8 cellular contexts compared by ENCODE assay signal in genomic region chrX:47233333-47234113, GRCh38. TPM values are rescaled to one million over a fixed set of nuclear protein-coding genes. Genes with fewer than 3 reads are reported as not detected.
A peak's percentile ranks its signal among the peaks of the same experiment; 100 is the strongest.
DNase-seq lines count a peak whose midpoint lies in the region; ATAC-seq and TF ChIP-seq lines count a peak whose summit lies in the region.

No MANE protein-coding gene starts in this region.

- H3K9me3 Mint-ChIP-seq in activated CD4-positive, alpha-beta T cell treated with anti-CD3 and anti-CD28 coated beads, Interleukin-2, amount 10 ng/mL, durations not matched to agents 7 days and 5 days = no peaks in the 10 kb centered on the region

- no peaks in the 10 kb centered on the region for H3K9me3 ChIP-seq in left lung

- peaks cover 16% of the 10 kb centered on the region for H3K36me3 Mint-ChIP-seq in activated CD4-positive, alpha-beta T cell treated with anti-CD3 and anti-CD28 coated beads, Interleukin-2, amount 10 ng/mL, durations not matched to agents 7 days and 5 days (ENCODE audit: low read depth)

- peak overlapping the region; percentile 89 to 92 for H3K27ac ChIP-seq in left lung

- H3K4me1 Mint-ChIP-seq in activated CD4-positive, alpha-beta T cell treated with anti-CD3 and anti-CD28 coated beads, Interleukin-2, amount 10 ng/mL, durations not matched to agents 7 days and 5 days = peaks cover 23% of the 10 kb centered on the region

- peak overlapping the region; percentile 100 for H3K27ac Mint-ChIP-seq in activated CD4-positive, alpha-beta T cell treated with anti-CD3 and anti-CD28 coated beads, Interleukin-2, amount 10 ng/mL, durations not matched to agents 7 days and 5 days

- intact Hi-C loops in left lung (cut with DNase I) = no loop called here

- H3K36me3 ChIP-seq in left lung = peaks cover 0 to 10% of the 10 kb centered on the region in 2 donors

- peaks cover 0 to 10% of the 10 kb centered on the region in 2 donors for H3K27me3 ChIP-seq in left lung

- peak overlapping the region; percentile 26 to 52 for H3K4me3 ChIP-seq in left lung

- CTCF ChIA-PET in activated CD4-positive, alpha-beta T cell treated with anti-CD3 and anti-CD28 coated beads, Interleukin-2, amount 10 ng/mL, durations not matched to agents 7 days and 5 days (lab: Charles Lee) = no interaction called here

- H3K4me1 ChIP-seq in left lung = no peaks in the 10 kb centered on the region

- H3K27me3 Mint-ChIP-seq in activated CD4-positive, alpha-beta T cell treated with anti-CD3 and anti-CD28 coated beads, Interleukin-2, amount 10 ng/mL, durations not matched to agents 7 days and 5 days = no peaks in the 10 kb centered on the region

- H3K4me3 Mint-ChIP-seq in activated CD4-positive, alpha-beta T cell treated with anti-CD3 and anti-CD28 coated beads, Interleukin-2, amount 10 ng/mL, durations not matched to agents 7 days and 5 days = peak overlapping the region; percentile 83

- DNase-seq in C1 segment of cervical spinal cord (lab: John Stamatoyannopoulos, UW) (peak; percentile 27 to 96 (median 88)), NCI-H526 treated with DMSO at 0.1 percent for 48 hours (lab: John Stamatoyannopoulos, UW) (peak; percentile 96), dedifferentiated amniotic fluid mesenchymal stem cell (ENCODE audit: extremely low spot score) (peak; percentile 91), left lung (peak; percentile 95)
- peak; percentile 93 for DNase-seq in activated CD4-positive, alpha-beta T cell treated with anti-CD3 and anti-CD28 coated beads, Interleukin-2, amount 10 ng/mL, durations not matched to agents 7 days and 5 days
- peak; percentile 93 for DNase-seq in stimulated activated CD4-positive, alpha-beta T cell treated with anti-CD3 and anti-CD28 coated beads, Interleukin-2, amount 100 ng/mL, for 4 hours (ENCODE audit: low read depth)

- no peak for TF ChIP-seq CTCF in left lung (IDR thresholded peaks at IDR 0.05)

- POLR2A ChIA-PET in activated CD4-positive, alpha-beta T cell treated with anti-CD3 and anti-CD28 coated beads, Interleukin-2, amount 10 ng/mL, durations not matched to agents 7 days and 5 days (lab: Charles Lee) = interaction anchor here (0.6 to 1.1 kb wide), 2 partner anchors 13 to 15 kb away, joined by 3 to 4 read pairs; no protein-coding TSS in a partner anchor

- ATAC-seq in GM19351 (IDR thresholded peaks at IDR 0.05; ENCODE audit: unreplicated experiment) (peak; percentile 83), HG03520 (IDR thresholded peaks at IDR 0.05; ENCODE audit: unreplicated experiment) (peak; percentile 71), left lung (peak; percentile 94)

RNA-seq across cellular contexts. Expression of gene USP11, which starts 0.7 kb away (rescaled TPM):
- 10 to 100 TPM; 26.0 to 28.2 TPM for total RNA-seq in activated CD4-positive, alpha-beta T cell treated with anti-CD3 and anti-CD28 coated beads, Interleukin-2, amount 10 ng/mL, durations not matched to agents 7 days and 5 days
- total RNA-seq in left lung = 10 to 100 TPM; 36.2 to 49.8 TPM

RNA-seq across cellular contexts. Expression of gene CDK16, which starts 15.0 kb away (rescaled TPM):
- total RNA-seq in activated CD4-positive, alpha-beta T cell treated with anti-CD3 and anti-CD28 coated beads, Interleukin-2, amount 10 ng/mL, durations not matched to agents 7 days and 5 days = 10 to 100 TPM; 61.6 to 64.2 TPM
- 10 to 100 TPM; 81.1 to 95.8 TPM for total RNA-seq in left lung

RNA-seq across cellular contexts. Expression of gene UBA1, which starts 39.9 kb away (rescaled TPM):
- 100 to 1,000 TPM; 162 to 177 TPM for total RNA-seq in activated CD4-positive, alpha-beta T cell treated with anti-CD3 and anti-CD28 coated beads, Interleukin-2, amount 10 ng/mL, durations not matched to agents 7 days and 5 days
- total RNA-seq in left lung = 100 to 1,000 TPM; 202 to 248 TPM

Comparison
In these comparisons a context has a peak if more than half of its experiments do, and no peak if none do; other contexts are left out.
1. Peak in every context shown above with its lines: DNase-seq, ATAC-seq, H3K4me3 ChIP-seq and H3K27ac ChIP-seq.